7 cellular contexts compared by ENCODE assay signal in the genomic region with DNA sequence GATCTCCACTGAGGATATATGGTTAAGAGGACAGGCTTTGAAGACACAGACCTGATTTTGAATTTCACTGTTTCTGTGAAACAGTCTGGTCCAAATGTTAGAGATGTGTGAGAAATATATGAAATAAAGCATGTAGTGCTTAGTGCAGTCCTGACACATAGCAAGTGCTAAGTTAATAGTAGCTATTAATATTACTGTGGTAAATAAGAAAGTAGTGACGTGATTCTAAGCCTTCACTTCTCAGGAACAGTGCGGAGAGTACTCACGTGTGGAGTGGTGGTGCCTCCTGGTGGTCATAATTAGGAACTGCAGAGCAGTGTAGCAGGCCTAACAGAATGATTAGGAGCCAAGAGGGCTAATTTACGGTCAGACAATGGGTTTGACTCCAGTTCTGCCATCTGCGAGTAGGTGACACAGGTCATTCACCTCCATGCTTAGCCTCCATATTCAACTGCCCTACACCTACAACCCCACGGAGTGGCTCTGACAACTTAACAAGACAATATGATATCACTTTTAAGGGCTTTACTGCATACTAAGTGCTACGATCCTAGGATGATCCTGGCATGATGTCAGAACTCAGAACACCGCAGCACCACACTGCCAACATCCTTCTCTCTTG.
A peak's percentile ranks its signal among the peaks of the same experiment; 100 is the strongest.
DNase-seq lines count a peak whose midpoint lies in the region; ATAC-seq and TF ChIP-seq lines count a peak whose summit lies in the region.

No MANE protein-coding gene starts in this region.

- in situ Hi-C loops in GM13976 (cut with MboI; ENCODE audit: low sequenced_read_pairs, unreplicated experiment): loop anchor here (10.0 kb wide), 3 partner anchors 336 to 626 kb away; partner anchors contain the start of gene SRSF6

- 10 to 15% methylated on average over 8 of the region's 8 CpGs for WGBS in lower leg skin, 2 donors

- no peak overlapping the region for H3K4me3 ChIP-seq in coronary artery
- no peak overlapping the region for H3K4me3 ChIP-seq in lower leg skin (ENCODE audit: low read depth, poor library complexity, severe bottlenecking)

- TF ChIP-seq CTCF in GM13976 (IDR thresholded peaks at IDR 0.05; ENCODE audit: borderline replicate concordance, control extremely low read depth, extremely low read depth, insufficient read depth, missing control alignments): peak; percentile 96
- peak; percentile 96 for TF ChIP-seq CTCF in coronary artery (IDR thresholded peaks at IDR 0.05)
- TF ChIP-seq CTCF in lower leg skin (IDR thresholded peaks at IDR 0.05): peak in 1 of 3 donors; percentile 98

- peak; percentile 89 for DNase-seq in GM13976 (ENCODE audit: low spot score)
- DNase-seq in NCI-H345 treated with DMSO at 0.1 percent for 48 hours (lab: John Stamatoyannopoulos, UW; ENCODE audit: unreplicated experiment): peak; percentile 82
- peak; percentile 67 to 79 for DNase-seq in activated CD4-positive, alpha-beta T cell treated with anti-CD3 and anti-CD28 coated beads for 4 hours
- no peak for DNase-seq in coronary artery (ENCODE audit: low spot score)
- peak; percentile 70 to 92 for DNase-seq in lower leg skin (ENCODE audit: low spot score in 2 of 2)
- DNase-seq in stimulated activated CD8-positive, alpha-beta memory T cell treated with anti-CD3 and anti-CD28 coated beads, Interleukin-12 subunit alpha, Interleukin-12 subunit beta, amount 100 ng/mL, for 24 hours (ENCODE audit: extremely low read depth): peak; percentile 38

- no peak overlapping the region for H3K27ac ChIP-seq in coronary artery

- TF ChIP-seq POLR2A in lower leg skin (IDR thresholded peaks at IDR 0.05): no peak

- intact Hi-C loops in lower leg skin (cut with DNase I; ENCODE audit: low total_unique reads): loop anchor here (5.0 to 10.0 kb wide), 3 partner anchors 338 to 626 kb away; partner anchors contain the start of gene SRSF6

- ATAC-seq in HG03135 (IDR thresholded peaks at IDR 0.05; ENCODE audit: unreplicated experiment): peak; percentile 80
